8 cellular contexts compared by ENCODE assay signal in genomic region chr14:69475194-69475818, GRCh38. TPM values are rescaled to one million over a fixed set of nuclear protein-coding genes. Genes with fewer than 3 reads are reported as not detected.
DNase-seq lines count a peak whose midpoint lies in the region; TF ChIP-seq lines count a peak whose summit lies in the region.
"Had no signal": no experiment of that assay in that cellular context is flagged by ENCODE, and none has a peak within 500 bp of the region (broad histone marks: within the 10 kb centered on the region; RNA-seq: fewer than 3 reads in every experiment).

No MANE protein-coding gene starts in this region.

- H3K9me3 ChIP-seq in WERI-Rb-1 (ENCODE audit: severe bottlenecking), result no peaks in the 10 kb centered on the region
- H3K9me3 ChIP-seq in esophagus muscularis mucosa, result no peaks in the 10 kb centered on the region

- intact Hi-C loops in esophagus muscularis mucosa (cut with DNase I), result no loop called here

- TF ChIP-seq EP300 in esophagus muscularis mucosa (IDR thresholded peaks at IDR 0.05), result no peak

- DNase-seq in GM10266 (ENCODE audit: extremely low spot score), result no peak
- DNase-seq in WERI-Rb-1, result no peak
- DNase-seq in mesenteric fat pad (ENCODE audit: low spot score), result peak; percentile 57
- no peak for DNase-seq in central memory CD4-positive, alpha-beta T cell
- DNase-seq in GF-D8 (lab: John Stamatoyannopoulos, UW), result no peak
- no peak for DNase-seq in esophagus muscularis mucosa (ENCODE audit: extremely low spot score)
- DNase-seq: naive B cell had no signal

- no peaks in the 10 kb centered on the region for H3K4me1 ChIP-seq in esophagus muscularis mucosa

- no peak overlapping the region for H3K27ac ChIP-seq in WERI-Rb-1
- H3K27ac ChIP-seq in esophagus muscularis mucosa (replicated peaks in 1 of 4), result no peak overlapping the region

- H3K36me3 ChIP-seq in WERI-Rb-1 (no peaks in the 10 kb centered on the region), esophagus muscularis mucosa (no peaks in the 10 kb centered on the region)

- H3K27me3 ChIP-seq in WERI-Rb-1 (ENCODE audit: insufficient read depth, low read depth, severe bottlenecking) (no peaks in the 10 kb centered on the region), esophagus muscularis mucosa (peaks cover 0 to 13% (median 0%) of the 10 kb centered on the region in 4 donors)

- H3K4me3 ChIP-seq in WERI-Rb-1 (ENCODE audit: low read depth, low read length), result no peak overlapping the region
- no peak overlapping the region for H3K4me3 ChIP-seq in esophagus muscularis mucosa

- no peak for TF ChIP-seq POLR2A in esophagus muscularis mucosa (IDR thresholded peaks at IDR 0.05; ENCODE audit: low read depth)

- TF ChIP-seq CTCF in GM10266 (IDR thresholded peaks at IDR 0.05; ENCODE audit: control insufficient read depth, insufficient read depth, low read depth, missing control alignments), result peak; percentile 47
- TF ChIP-seq CTCF in LNCAP (IDR thresholded peaks at IDR 0.05), result peak; percentile 57; the same call in 1 of the 2 replicates
- TF ChIP-seq CTCF in WERI-Rb-1 (IDR thresholded peaks at IDR 0.05; ENCODE audit: low read depth, low read length), result peak; percentile 50
- TF ChIP-seq CTCF in esophagus muscularis mucosa (IDR thresholded peaks at IDR 0.05), result no peak

- 54% methylated on average over 6 of the region's 8 CpGs for WGBS in esophagus muscularis mucosa

RNA-seq across cellular contexts. Expression of gene PLEKHD1, which starts 9.2 kb away (rescaled TPM):
- 0.19 TPM for total RNA-seq in mesenteric fat pad
- total RNA-seq in esophagus muscularis mucosa, result under 1 TPM in 1 of 4 donors, not detected in 3; 0.17 TPM

Comparison
In these comparisons a context has a peak if more than half of its experiments do, and no peak if none do; other contexts are left out.
1. CTCF ChIP-seq: peak in GM10266 (single experiment), LNCAP (single experiment) and WERI-Rb-1 (single experiment); none in esophagus muscularis mucosa (0 of 3).